ENCODE assay signal across 27 cellular contexts in the genomic region with DNA sequence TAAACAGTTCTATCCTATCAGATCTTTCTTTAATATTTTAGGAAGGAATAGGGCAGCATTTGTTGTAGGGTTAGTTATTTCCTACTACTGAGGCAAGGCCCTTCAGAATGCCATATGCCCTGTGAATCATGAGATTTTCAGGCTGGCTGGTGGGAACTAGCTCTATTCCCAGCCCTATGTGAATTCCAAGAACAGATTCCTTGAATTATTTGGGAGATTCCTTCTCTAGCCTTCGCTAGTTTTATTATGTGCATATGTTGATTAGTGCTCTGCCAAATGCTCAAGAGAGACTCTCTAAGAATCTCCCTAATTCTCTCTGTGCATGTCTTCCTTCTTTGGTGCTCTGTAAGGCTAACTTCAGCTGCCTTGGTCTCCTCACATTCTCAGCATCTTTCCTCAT.
"Had no signal": no experiment of that assay in that cellular context is flagged by ENCODE, and none has a peak within 500 bp of the region (broad histone marks: within the 10 kb centered on the region; RNA-seq: fewer than 3 reads in every experiment).

No MANE protein-coding gene starts in this region.

- H3K4me3 Mint-ChIP-seq: immature natural killer cell; naive B cell; natural killer cell; nephron progenitor cell; stimulated activated effector memory CD8-positive, alpha-beta T cell treated with anti-CD3 and anti-CD28 coated beads, Interleukin-12 subunit alpha, Interleukin-12 subunit beta, amount 100 ng/mL, for 72 hours; stimulated activated naive CD8-positive, alpha-beta T cell treated with anti-CD3 and anti-CD28 coated beads, Interleukin-15, Interleukin-2, amounts not matched to agents 100 ng/mL and 50 ng/mL, for 24 hours had no signal

- H3K4me1 Mint-ChIP-seq: immature natural killer cell; naive B cell; natural killer cell; nephron progenitor cell; stimulated activated effector memory CD8-positive, alpha-beta T cell treated with anti-CD3 and anti-CD28 coated beads, Interleukin-12 subunit alpha, Interleukin-12 subunit beta, amount 100 ng/mL, for 72 hours had no signal

- H3K9me3 ChIP-seq: left lung, ovary, prostate gland, spleen, suprapubic skin, thoracic aorta, tibial artery, upper lobe of right lung had no signal

- H3K4me1 ChIP-seq: heart right ventricle, left lung, prostate gland, spleen, suprapubic skin, tibial artery, upper lobe of right lung had no signal

- H3K36me3 Mint-ChIP-seq: natural killer cell; stimulated activated effector memory CD8-positive, alpha-beta T cell treated with anti-CD3 and anti-CD28 coated beads, Interleukin-12 subunit alpha, Interleukin-12 subunit beta, amount 100 ng/mL, for 72 hours had no signal

- H3K27me3 ChIP-seq: heart right ventricle, hepatocyte, left lung, ovary, spleen, suprapubic skin, tibial artery, upper lobe of right lung had no signal

- H2AFZ ChIP-seq: hepatocyte had no signal

- H3K9me3 Mint-ChIP-seq: immature natural killer cell; natural killer cell; stimulated activated effector memory CD8-positive, alpha-beta T cell treated with anti-CD3 and anti-CD28 coated beads, Interleukin-12 subunit alpha, Interleukin-12 subunit beta, amount 100 ng/mL, for 72 hours; stimulated activated naive CD8-positive, alpha-beta T cell treated with anti-CD3 and anti-CD28 coated beads, Interleukin-15, Interleukin-2, amounts not matched to agents 100 ng/mL and 50 ng/mL, for 24 hours had no signal

- H3K36me3 ChIP-seq: heart right ventricle, left lung, ovary, prostate gland, spleen, suprapubic skin, thoracic aorta, tibial artery, upper lobe of right lung had no signal

- H3K4me2 ChIP-seq: hepatocyte had no signal

- H3K27ac Mint-ChIP-seq: immature natural killer cell; naive B cell; natural killer cell; nephron progenitor cell; stimulated activated effector memory CD8-positive, alpha-beta T cell treated with anti-CD3 and anti-CD28 coated beads, Interleukin-12 subunit alpha, Interleukin-12 subunit beta, amount 100 ng/mL, for 72 hours; stimulated activated naive CD8-positive, alpha-beta T cell treated with anti-CD3 and anti-CD28 coated beads, Interleukin-15, Interleukin-2, amounts not matched to agents 100 ng/mL and 50 ng/mL, for 24 hours had no signal

- DNase-seq: heart right ventricle; immature natural killer cell; kidney; left colon; left lung; naive B cell; natural killer cell; nephron progenitor cell; ovary; retina; right cardiac atrium; small intestine; spleen; stimulated activated CD4-positive, alpha-beta T cell treated with anti-CD3 and anti-CD28 coated beads, Interleukin-4, amount 100 ng/mL, for 24 hours; stimulated activated naive CD4-positive, alpha-beta T cell; tibial artery; upper lobe of right lung had no signal

- H3K4me3 ChIP-seq: heart right ventricle, hepatocyte, left lung, lung, ovary, prostate gland, spleen, suprapubic skin, thoracic aorta, tibial artery, upper lobe of right lung had no signal

- H3K27me3 Mint-ChIP-seq: stimulated activated naive CD8-positive, alpha-beta T cell treated with anti-CD3 and anti-CD28 coated beads, Interleukin-15, Interleukin-2, amounts not matched to agents 100 ng/mL and 50 ng/mL, for 24 hours had no signal

- FAIRE-seq: islet of Langerhans, kidney, small intestine, urothelium cell line had no signal

- ATAC-seq: heart right ventricle; left colon; left lung; natural killer cell; right cardiac atrium; sciatic nerve; stimulated activated effector memory CD8-positive, alpha-beta T cell treated with anti-CD3 and anti-CD28 coated beads, Interleukin-12 subunit alpha, Interleukin-12 subunit beta, amount 100 ng/mL, for 72 hours; upper lobe of right lung had no signal

- H3K79me2 ChIP-seq: hepatocyte had no signal

- H3K27ac ChIP-seq: heart right ventricle, hepatocyte, left lung, ovary, prostate gland, spleen, suprapubic skin, thoracic aorta, tibial artery, upper lobe of right lung had no signal
